1 cellular context compared by ENCODE assay signal in the genomic region with DNA sequence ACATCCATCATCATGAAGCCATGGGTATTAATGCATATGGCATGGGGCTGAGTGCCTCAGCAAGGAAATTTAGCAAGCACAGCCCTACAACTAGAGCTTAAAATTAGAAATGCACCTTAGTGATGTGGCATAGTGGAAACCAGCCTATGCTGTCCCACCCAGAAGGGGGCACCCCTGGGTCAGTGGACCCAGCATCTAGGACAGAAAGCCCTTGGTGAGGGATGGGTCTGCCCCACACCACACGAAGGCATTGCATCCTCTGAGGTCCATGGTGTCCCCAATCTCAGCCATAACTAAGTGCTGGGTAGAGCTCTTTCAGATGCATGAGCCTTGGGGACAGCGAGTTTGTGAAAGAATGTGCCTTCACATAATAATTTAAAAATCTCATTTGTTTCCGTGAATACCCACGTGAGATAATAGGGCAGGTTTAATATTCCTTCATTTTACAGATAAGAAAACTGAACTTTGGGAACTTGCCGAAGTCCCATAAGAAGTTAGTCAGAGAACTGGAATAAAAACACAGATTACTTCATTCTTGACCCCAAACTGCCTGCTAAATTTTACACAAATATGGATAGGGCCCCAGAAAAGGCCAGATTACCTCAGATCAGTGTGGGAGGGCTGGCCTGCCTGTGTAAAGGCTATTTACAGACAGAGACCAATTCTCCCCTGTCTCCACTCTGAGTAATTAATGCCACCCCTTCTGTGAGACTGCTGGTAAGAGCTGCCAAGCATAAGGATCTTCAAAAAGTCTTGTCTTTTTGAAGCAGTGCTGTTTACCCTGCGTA.
TF ChIP-seq lines count a peak whose summit lies in the region.

No MANE protein-coding gene starts in this region.

TF ChIP-seq in H1, 55 proteins besides CTCF, POLR2A, EP300 and RAD21 (continued from another document):
- TF ChIP-seq, protein P1, sequence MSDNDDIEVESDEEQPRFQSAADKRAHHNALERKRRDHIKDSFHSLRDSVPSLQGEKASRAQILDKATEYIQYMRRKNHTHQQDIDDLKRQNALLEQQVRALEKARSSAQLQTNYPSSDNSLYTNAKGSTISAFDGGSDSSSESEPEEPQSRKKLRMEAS (IDR thresholded peaks at IDR 0.05): no peak
- no peak for TF ChIP-seq SP4 (IDR thresholded peaks at IDR 0.05; ENCODE audit: low read length)
TF ChIP-seq in H1: peak in this region for 0.
